Comparison of ENCODE assay signal across 21 cellular contexts in genomic region chr15:40543082-40543481, GRCh38. TPM values are rescaled to one million over a fixed set of nuclear protein-coding genes. Genes with fewer than 3 reads are reported as not detected.
A peak's percentile ranks its signal among the peaks of the same experiment; 100 is the strongest.
DNase-seq lines count a peak whose midpoint lies in the region; ATAC-seq and TF ChIP-seq lines count a peak whose summit lies in the region.
"Had no signal": no experiment of that assay in that cellular context is flagged by ENCODE, and none has a peak within 500 bp of the region (broad histone marks: within the 10 kb centered on the region; RNA-seq: fewer than 3 reads in every experiment).

No MANE protein-coding gene starts in this region.

- no peak overlapping the region for H3K4me3 ChIP-seq in GM06990 (replicated peaks; ENCODE audit: low read depth, low read length)
- 0 out of 2 replicates have a peak overlapping the region, but pooled peaks have one; percentile 13 for H3K4me3 ChIP-seq in OCI-LY3 (ENCODE audit: low read length)
- H3K4me3 ChIP-seq: adrenal gland, Peyer's patch, suprapubic skin, vagina had no signal

- peak; percentile 46 for ATAC-seq in GM18909 (IDR thresholded peaks at IDR 0.05; ENCODE audit: poor library complexity, unreplicated experiment)
- ATAC-seq in HG02884 (IDR thresholded peaks at IDR 0.05; ENCODE audit: unreplicated experiment): peak; percentile 30
- no peak for ATAC-seq in HG03571 (IDR thresholded peaks at IDR 0.05; ENCODE audit: unreplicated experiment)
- no peak for ATAC-seq in HG03159 (IDR thresholded peaks at IDR 0.05; ENCODE audit: unreplicated experiment)
- ATAC-seq: right cardiac atrium had no signal

- H3K36me3 ChIP-seq in GM06990 (ENCODE audit: control insufficient read depth, insufficient read depth, low read length) (peaks cover 5% of the 10 kb centered on the region), OCI-LY3 (replicated peaks; ENCODE audit: low read depth, low read length) (peaks cover under 1% of the 10 kb centered on the region)
- H3K36me3 ChIP-seq: vagina, WERI-Rb-1 had no signal

- H4K20me1 ChIP-seq in OCI-LY3 (ENCODE audit: insufficient read depth, low read length): no peaks in the 10 kb centered on the region

- H3K4me1 ChIP-seq in OCI-LY3 (ENCODE audit: low read length): peaks cover 33% of the 10 kb centered on the region
- H3K4me1 ChIP-seq: adrenal gland, suprapubic skin, vagina had no signal

- no peak overlapping the region for H2AFZ ChIP-seq in OCI-LY3 (ENCODE audit: low read depth, low read length)

- DNase-seq in GM06990 (ENCODE audit: extremely low read depth, insufficient read length) (peak; percentile 33), H4 (ENCODE audit: low spot score) (no peak), amygdala (lab: John Stamatoyannopoulos, UW) (no peak)
- DNase-seq: activated T-cell treated with anti-CD3 and anti-CD28 coated beads for 4 hours; adrenal gland; cortex of kidney; GOT3; natural killer cell; NCI-H1048; NCI-H2029 treated with DMSO at 0.1 percent for 48 hours; Peyer's patch; right cardiac atrium; stimulated activated CD8-positive, alpha-beta memory T cell treated with anti-CD3 and anti-CD28 coated beads, Interleukin-4, amount 100 ng/mL, for 48 hours; WERI-Rb-1 had no signal

- TF ChIP-seq CTCF in GM06990 (IDR thresholded peaks at IDR 0.05; ENCODE audit: insufficient read depth, low read length, poor library complexity, severe bottlenecking): no peak
- no peak for TF ChIP-seq CTCF in OCI-LY3 (IDR thresholded peaks at IDR 0.05; ENCODE audit: low read depth, low read length)

- H3K9me3 ChIP-seq in OCI-LY3 (ENCODE audit: insufficient read depth, low read length): no peaks in the 10 kb centered on the region
- H3K9me3 ChIP-seq: adrenal gland, Peyer's patch, suprapubic skin, vagina had no signal

- no peak overlapping the region for H3K9ac ChIP-seq in OCI-LY3 (ENCODE audit: low read length)

- peak overlapping the region; percentile 45 for H3K4me2 ChIP-seq in OCI-LY3 (ENCODE audit: low read length)

- H3K27me3 ChIP-seq in GM06990 (replicated peaks; ENCODE audit: control insufficient read depth, insufficient read depth, low read length) (no peaks in the 10 kb centered on the region), OCI-LY3 (ENCODE audit: low read depth, low read length) (no peaks in the 10 kb centered on the region)
- H3K27me3 ChIP-seq: adrenal gland, Peyer's patch, suprapubic skin, vagina had no signal

- H3K79me2 ChIP-seq in OCI-LY3 (ENCODE audit: low read length): no peaks in the 10 kb centered on the region

- H3K27ac ChIP-seq in OCI-LY3 (ENCODE audit: low read length): no peak overlapping the region
- H3K27ac ChIP-seq: adrenal gland, Peyer's patch, suprapubic skin, vagina, WERI-Rb-1 had no signal

RNA-seq across cellular contexts. Expression of gene CCDC32, which starts 21.8 kb away (rescaled TPM):
- total RNA-seq in H4 (2014; rRNA removed; shearing (Covaris generic)): 22.9 and 33.5 TPM in 2 replicates

RNA-seq across cellular contexts. Expression of gene RPUSD2, which starts 26.0 kb away (rescaled TPM):
- 13.6 and 18.2 TPM in 2 replicates for total RNA-seq in H4 (2014; rRNA removed; shearing (Covaris generic))

RNA-seq across cellular contexts. Expression of gene KNL1, which starts 51.0 kb away (rescaled TPM):
- 18.3 and 18.8 TPM in 2 replicates for total RNA-seq in H4 (2014; rRNA removed; shearing (Covaris generic))

Comparison
In these comparisons a context has a peak if more than half of its experiments do, and no peak if none do; other contexts are left out.
1. ATAC-seq: peak in GM18909 (single experiment) and HG02884 (single experiment); none in HG03571 (single experiment) and HG03159 (single experiment).